Comparison of ENCODE assay signal across 17 cellular contexts in the genomic region with DNA sequence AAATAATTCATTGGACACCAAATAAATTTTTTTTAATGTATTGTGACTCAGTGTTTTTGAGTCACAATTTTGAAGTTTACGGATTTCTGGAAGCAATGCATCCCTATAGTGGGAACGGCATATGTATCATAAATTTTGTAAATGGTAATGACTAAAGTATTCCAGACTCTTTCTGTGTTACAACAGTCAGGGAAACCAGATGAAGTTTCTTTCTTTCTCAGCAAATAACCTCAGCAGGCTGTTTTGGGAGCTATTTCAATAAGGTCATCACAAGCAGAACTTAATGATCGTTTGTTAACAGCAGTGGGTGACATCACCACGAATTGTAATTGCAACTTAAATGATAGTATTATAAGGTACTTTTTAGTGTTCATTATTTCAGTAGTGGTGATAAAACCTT. TPM values are rescaled to one million over a fixed set of nuclear protein-coding genes. Genes with fewer than 3 reads are reported as not detected.
DNase-seq lines count a peak whose midpoint lies in the region; ATAC-seq and TF ChIP-seq lines count a peak whose summit lies in the region.
"Had no signal": no experiment of that assay in that cellular context is flagged by ENCODE, and none has a peak within 500 bp of the region (broad histone marks: within the 10 kb centered on the region; RNA-seq: fewer than 3 reads in every experiment).

No MANE protein-coding gene starts in this region.

- H3K9me3 Mint-ChIP-seq in activated CD4-positive, alpha-beta T cell treated with anti-CD3 and anti-CD28 coated beads, Interleukin-2, amount 10 ng/mL, durations not matched to agents 24 days and 14 days: peaks cover 11% of the 10 kb centered on the region
- H3K9me3 Mint-ChIP-seq in activated B cell treated with CpG ODN at 0.5 μM for 24 hours (no peaks in the 10 kb centered on the region), endodermal cell (no peaks in the 10 kb centered on the region)

- peak overlapping the region; percentile 79 for H3K27ac Mint-ChIP-seq in activated CD4-positive, alpha-beta T cell treated with anti-CD3 and anti-CD28 coated beads, Interleukin-2, amount 10 ng/mL, durations not matched to agents 24 days and 14 days
- no peak overlapping the region for H3K27ac Mint-ChIP-seq in activated B cell treated with CpG ODN at 0.5 μM for 24 hours
- H3K27ac Mint-ChIP-seq in endodermal cell: no peak overlapping the region

- H4K91ac ChIP-seq in mesenchymal stem cell (ENCODE audit: low read length): no peak overlapping the region

- no peaks in the 10 kb centered on the region for H3K9me3 ChIP-seq in mesenchymal stem cell (ENCODE audit: control insufficient read depth, low read length)
- H3K9me3 ChIP-seq in right atrium auricular region: no peaks in the 10 kb centered on the region
- no peaks in the 10 kb centered on the region for H3K9me3 ChIP-seq in endodermal cell (ENCODE audit: control insufficient read depth, low read length)
- H3K9me3 ChIP-seq: A549, spleen had no signal

- H3K4me3 ChIP-seq in mesenchymal stem cell (ENCODE audit: insufficient read depth in 1 of 2, low read depth in 1 of 2, low read length in 2 of 2) (peak overlapping the region in 1 of 2 experiments; percentile 35), right atrium auricular region (no peak overlapping the region), endodermal cell (ENCODE audit: low read length) (no peak overlapping the region)
- H3K4me3 ChIP-seq: A549, PC-9, spleen had no signal

- H2BK15ac ChIP-seq in mesenchymal stem cell (ENCODE audit: low read depth, poor library complexity, severe bottlenecking): no peak overlapping the region

- H3K36me3 ChIP-seq in mesenchymal stem cell (ENCODE audit: control insufficient read depth in 1 of 2, insufficient read depth in 2 of 2, low read depth in 1 of 2, low read length in 2 of 2) (peaks cover 0 to 7% of the 10 kb centered on the region in 2 experiments), right atrium auricular region (no peaks in the 10 kb centered on the region), endodermal cell (ENCODE audit: control insufficient read depth, insufficient read depth, low read length) (no peaks in the 10 kb centered on the region)
- H3K36me3 ChIP-seq: spleen had no signal

- peaks cover 55% of the 10 kb centered on the region for H3K4me1 Mint-ChIP-seq in activated CD4-positive, alpha-beta T cell treated with anti-CD3 and anti-CD28 coated beads, Interleukin-2, amount 10 ng/mL, durations not matched to agents 24 days and 14 days
- peaks cover 64% of the 10 kb centered on the region for H3K4me1 Mint-ChIP-seq in activated B cell treated with CpG ODN at 0.5 μM for 24 hours
- H3K4me1 Mint-ChIP-seq in endodermal cell: peaks cover 15% of the 10 kb centered on the region

- no peak overlapping the region for H4K8ac ChIP-seq in mesenchymal stem cell (ENCODE audit: low read length)

- H2AFZ ChIP-seq in mesenchymal stem cell (ENCODE audit: low read depth, low read length): no peak overlapping the region
- H2AFZ ChIP-seq: PC-9 had no signal

- no peak overlapping the region for H3K4me2 ChIP-seq in mesenchymal stem cell (ENCODE audit: low read length, poor library complexity, severe bottlenecking)
- H3K4me2 ChIP-seq: A549, PC-9 had no signal

- H3K36me3 Mint-ChIP-seq in activated CD4-positive, alpha-beta T cell treated with anti-CD3 and anti-CD28 coated beads, Interleukin-2, amount 10 ng/mL, durations not matched to agents 24 days and 14 days (ENCODE audit: low read depth): peaks cover 29% of the 10 kb centered on the region
- H3K36me3 Mint-ChIP-seq in activated B cell treated with CpG ODN at 0.5 μM for 24 hours (ENCODE audit: low read depth) (peaks cover 10% of the 10 kb centered on the region), endodermal cell (ENCODE audit: low read depth) (no peaks in the 10 kb centered on the region)

- no peak overlapping the region for H3K14ac ChIP-seq in mesenchymal stem cell (ENCODE audit: low read length in 2 of 2)

- H2BK5ac ChIP-seq in mesenchymal stem cell (ENCODE audit: low read depth, low read length, poor library complexity, severe bottlenecking): no peak overlapping the region

- TF ChIP-seq CTCF in GM10266 (IDR thresholded peaks at IDR 0.05; ENCODE audit: control insufficient read depth, insufficient read depth, low read depth, missing control alignments): no peak
- no peak for TF ChIP-seq CTCF in activated B cell treated with CpG ODN at 0.5 μM for 24 hours (IDR thresholded peaks at IDR 0.05)
- TF ChIP-seq CTCF in right atrium auricular region (IDR thresholded peaks at IDR 0.05): no peak
- TF ChIP-seq CTCF in endodermal cell (conservative IDR thresholded peaks at IDR 0.05): no peak

- H3K4me1 ChIP-seq in mesenchymal stem cell (ENCODE audit: control insufficient read depth, insufficient read depth, low read depth, low read length) (peaks cover 7% of the 10 kb centered on the region), right atrium auricular region (peaks cover 0 to 19% of the 10 kb centered on the region in 2 donors), endodermal cell (ENCODE audit: control insufficient read depth, insufficient read depth, low read length) (no peaks in the 10 kb centered on the region)

- no peak overlapping the region for H3K23ac ChIP-seq in mesenchymal stem cell (ENCODE audit: low read length in 2 of 2)

- no peak overlapping the region for H3K27ac ChIP-seq in mesenchymal stem cell (ENCODE audit: low read length, poor library complexity, severe bottlenecking)
- H3K27ac ChIP-seq in substantia nigra (ENCODE audit: low read depth, low read length, poor library complexity, severe bottlenecking): no peak overlapping the region
- no peak overlapping the region for H3K27ac ChIP-seq in right atrium auricular region
- H3K27ac ChIP-seq in endodermal cell (ENCODE audit: low read depth, low read length): no peak overlapping the region
- H3K27ac ChIP-seq: A549, PC-9 had no signal

- H3K27me3 Mint-ChIP-seq in activated CD4-positive, alpha-beta T cell treated with anti-CD3 and anti-CD28 coated beads, Interleukin-2, amount 10 ng/mL, durations not matched to agents 24 days and 14 days: no peaks in the 10 kb centered on the region
- H3K27me3 Mint-ChIP-seq in activated B cell treated with CpG ODN at 0.5 μM for 24 hours: no peaks in the 10 kb centered on the region
- H3K27me3 Mint-ChIP-seq in endodermal cell (ENCODE audit: insufficient read depth): no peaks in the 10 kb centered on the region

- H2AK5ac ChIP-seq in mesenchymal stem cell (ENCODE audit: low read length, severe bottlenecking): no peak overlapping the region

- CTCF ChIA-PET in activated B cell treated with CpG ODN at 0.5 μM for 24 hours (lab: Charles Lee): interaction anchor here (2.0 kb wide), 1 partner anchor 170 kb away, joined by 5 read pairs; no protein-coding TSS in a partner anchor

- H3K4me3 Mint-ChIP-seq in activated CD4-positive, alpha-beta T cell treated with anti-CD3 and anti-CD28 coated beads, Interleukin-2, amount 10 ng/mL, durations not matched to agents 24 days and 14 days: peak overlapping the region; percentile 56
- H3K4me3 Mint-ChIP-seq in activated B cell treated with CpG ODN at 0.5 μM for 24 hours (peak overlapping the region; percentile 35), endodermal cell (no peak overlapping the region)

- H3K9ac ChIP-seq in mesenchymal stem cell (ENCODE audit: low read length) (peak overlapping the region; percentile 63), endodermal cell (ENCODE audit: extremely low read depth, low read length, poor library complexity, severe bottlenecking) (no peak overlapping the region)

- H3K4ac ChIP-seq in mesenchymal stem cell (ENCODE audit: low read depth in 1 of 2, low read length in 2 of 2): no peak overlapping the region

- WGBS in mesenchymal stem cell: 91% methylated on average over 4 of the region's 4 CpGs
- 86 to 95% methylated on average over 4 of the region's 4 CpGs for WGBS in endodermal cell (ENCODE audit: insufficient coverage in 1 of 2, insufficient read length in 1 of 2), 2 experiments

- H3K27me3 ChIP-seq in mesenchymal stem cell (ENCODE audit: control insufficient read depth in 1 of 2, insufficient read depth in 1 of 2, low read length in 2 of 2) (no peaks in the 10 kb centered on the region), right atrium auricular region (no peaks in the 10 kb centered on the region), endodermal cell (ENCODE audit: control insufficient read depth, insufficient read depth, low read length, poor library complexity, severe bottlenecking) (no peaks in the 10 kb centered on the region)
- H3K27me3 ChIP-seq: spleen had no signal

- peaks cover 14% of the 10 kb centered on the region for H3K79me1 ChIP-seq in mesenchymal stem cell (replicated peaks; ENCODE audit: low read length, poor library complexity, severe bottlenecking)

- intact Hi-C loops in activated CD4-positive, alpha-beta T cell treated with anti-CD3 and anti-CD28 coated beads, Interleukin-2, amount 10 ng/mL, durations not matched to agents 24 days and 14 days (cut with micrococcal nuclease): loop anchor here (1.0 to 2.0 kb wide), 2 partner anchors 16 to 55 kb away; no protein-coding TSS in a partner anchor
- intact Hi-C loops in activated B cell treated with CpG ODN at 0.5 μM for 24 hours (cut with micrococcal nuclease): loop anchor here (2.0 kb wide), 1 partner anchor 15 kb away; no protein-coding TSS in a partner anchor

- no peak overlapping the region for H3K18ac ChIP-seq in mesenchymal stem cell (ENCODE audit: low read depth in 1 of 2, low read length in 2 of 2)

- no peak overlapping the region for H2BK12ac ChIP-seq in mesenchymal stem cell (ENCODE audit: low read length in 2 of 2)

- POLR2A ChIA-PET in activated B cell treated with CpG ODN at 0.5 μM for 24 hours (lab: Charles Lee): interaction anchor here (0.7 to 2.5 kb wide), 3 partner anchors 12 to 47 kb away, joined by 3 to 10 read pairs (median 6); no protein-coding TSS in a partner anchor

- H2BK120ac ChIP-seq in mesenchymal stem cell (ENCODE audit: low read depth, low read length): no peak overlapping the region

- no peak for DNase-seq in activated CD4-positive, alpha-beta T cell treated with anti-CD3 and anti-CD28 coated beads, Interleukin-2, amount 10 ng/mL, durations not matched to agents 24 days and 14 days
- DNase-seq in activated CD4-positive, alpha-beta T cell treated with anti-CD3 and anti-CD28 coated beads, Interleukin-2, amount 50 U/mL, for 48 hours: no peak
- DNase-seq in GM10266 (ENCODE audit: extremely low spot score) (peak; percentile 16), activated B cell treated with CpG ODN at 0.5 μM for 24 hours (no peak), mesenchymal stem cell (peak; percentile 36), substantia nigra (lab: John Stamatoyannopoulos, UW) (no peak), right atrium auricular region (ENCODE audit: low spot score) (no peak), endodermal cell (no peak)
- DNase-seq: activated naive CD4-positive, alpha-beta T cell treated with anti-CD3 and anti-CD28 coated beads, Interleukin-2, amount 50 U/mL, for 16 hours; COR-L47; effector CD4-positive, alpha-beta T cell; NCI-H187; NCI-H510A treated with DMSO at 0.1 percent for 48 hours; PC-9; spleen; stimulated activated naive CD4-positive, alpha-beta T cell treated with Interleukin-2 at 50 U/mL for 16 hours had no signal

- ATAC-seq in activated B cell treated with CpG ODN at 0.5 μM for 24 hours (ENCODE audit: low read depth): no peak
- ATAC-seq: A549 had no signal

RNA-seq across cellular contexts. Expression of a gene that starts 52.0 kb away (rescaled TPM):
- total RNA-seq in activated CD4-positive, alpha-beta T cell treated with anti-CD3 and anti-CD28 coated beads, Interleukin-2, amount 10 ng/mL, durations not matched to agents 24 days and 14 days: 55.3 and 57.6 TPM in 2 replicates
- total RNA-seq in activated B cell treated with CpG ODN at 0.5 μM for 24 hours (90.3 and 91.0 TPM in 2 replicates), right atrium auricular region (10 to 100 TPM; 16.1 to 18.8 TPM), endodermal cell (10 to 100 TPM; 33.6 to 35.1 TPM)
- 13.8 TPM for polyA plus RNA-seq in mesenchymal stem cell (2013, experiment 1 of 2)
- 11.2 TPM for polyA plus RNA-seq in mesenchymal stem cell (2013, experiment 2 of 2)
- 12.0 TPM for polyA plus RNA-seq in endodermal cell (2013, experiment 1 of 2)
- 12.1 TPM for polyA plus RNA-seq in endodermal cell (2013, experiment 2 of 2)

Comparison
In these comparisons a context has a peak if more than half of its experiments do, and no peak if none do; other contexts are left out.
1. DNase-seq: peak in GM10266 (single experiment) and mesenchymal stem cell (single experiment); none in activated CD4-positive, alpha-beta T cell treated with anti-CD3 and anti-CD28 coated beads, Interleukin-2, amount 10 ng/mL, durations not matched to agents 24 days and 14 days (single experiment), activated CD4-positive, alpha-beta T cell treated with anti-CD3 and anti-CD28 coated beads, Interleukin-2, amount 50 U/mL, for 48 hours (0 of 2), activated B cell treated with CpG ODN at 0.5 μM for 24 hours (single experiment), substantia nigra (0 of 49), right atrium auricular region (single experiment) and endodermal cell (single experiment).